1 cellular context compared by ENCODE assay signal in genomic region chr4:154562697-154563254, GRCh38.
TF ChIP-seq lines count a peak whose summit lies in the region.

FGB (plus strand) TSS chr4:154563011; CDS start chr4:154563019, 8 bp downstream.

TF ChIP-seq in GM23338, 12 proteins besides CTCF, POLR2A, EP300 and RAD21 (continued from another document):
- TF ChIP-seq, protein P1, sequence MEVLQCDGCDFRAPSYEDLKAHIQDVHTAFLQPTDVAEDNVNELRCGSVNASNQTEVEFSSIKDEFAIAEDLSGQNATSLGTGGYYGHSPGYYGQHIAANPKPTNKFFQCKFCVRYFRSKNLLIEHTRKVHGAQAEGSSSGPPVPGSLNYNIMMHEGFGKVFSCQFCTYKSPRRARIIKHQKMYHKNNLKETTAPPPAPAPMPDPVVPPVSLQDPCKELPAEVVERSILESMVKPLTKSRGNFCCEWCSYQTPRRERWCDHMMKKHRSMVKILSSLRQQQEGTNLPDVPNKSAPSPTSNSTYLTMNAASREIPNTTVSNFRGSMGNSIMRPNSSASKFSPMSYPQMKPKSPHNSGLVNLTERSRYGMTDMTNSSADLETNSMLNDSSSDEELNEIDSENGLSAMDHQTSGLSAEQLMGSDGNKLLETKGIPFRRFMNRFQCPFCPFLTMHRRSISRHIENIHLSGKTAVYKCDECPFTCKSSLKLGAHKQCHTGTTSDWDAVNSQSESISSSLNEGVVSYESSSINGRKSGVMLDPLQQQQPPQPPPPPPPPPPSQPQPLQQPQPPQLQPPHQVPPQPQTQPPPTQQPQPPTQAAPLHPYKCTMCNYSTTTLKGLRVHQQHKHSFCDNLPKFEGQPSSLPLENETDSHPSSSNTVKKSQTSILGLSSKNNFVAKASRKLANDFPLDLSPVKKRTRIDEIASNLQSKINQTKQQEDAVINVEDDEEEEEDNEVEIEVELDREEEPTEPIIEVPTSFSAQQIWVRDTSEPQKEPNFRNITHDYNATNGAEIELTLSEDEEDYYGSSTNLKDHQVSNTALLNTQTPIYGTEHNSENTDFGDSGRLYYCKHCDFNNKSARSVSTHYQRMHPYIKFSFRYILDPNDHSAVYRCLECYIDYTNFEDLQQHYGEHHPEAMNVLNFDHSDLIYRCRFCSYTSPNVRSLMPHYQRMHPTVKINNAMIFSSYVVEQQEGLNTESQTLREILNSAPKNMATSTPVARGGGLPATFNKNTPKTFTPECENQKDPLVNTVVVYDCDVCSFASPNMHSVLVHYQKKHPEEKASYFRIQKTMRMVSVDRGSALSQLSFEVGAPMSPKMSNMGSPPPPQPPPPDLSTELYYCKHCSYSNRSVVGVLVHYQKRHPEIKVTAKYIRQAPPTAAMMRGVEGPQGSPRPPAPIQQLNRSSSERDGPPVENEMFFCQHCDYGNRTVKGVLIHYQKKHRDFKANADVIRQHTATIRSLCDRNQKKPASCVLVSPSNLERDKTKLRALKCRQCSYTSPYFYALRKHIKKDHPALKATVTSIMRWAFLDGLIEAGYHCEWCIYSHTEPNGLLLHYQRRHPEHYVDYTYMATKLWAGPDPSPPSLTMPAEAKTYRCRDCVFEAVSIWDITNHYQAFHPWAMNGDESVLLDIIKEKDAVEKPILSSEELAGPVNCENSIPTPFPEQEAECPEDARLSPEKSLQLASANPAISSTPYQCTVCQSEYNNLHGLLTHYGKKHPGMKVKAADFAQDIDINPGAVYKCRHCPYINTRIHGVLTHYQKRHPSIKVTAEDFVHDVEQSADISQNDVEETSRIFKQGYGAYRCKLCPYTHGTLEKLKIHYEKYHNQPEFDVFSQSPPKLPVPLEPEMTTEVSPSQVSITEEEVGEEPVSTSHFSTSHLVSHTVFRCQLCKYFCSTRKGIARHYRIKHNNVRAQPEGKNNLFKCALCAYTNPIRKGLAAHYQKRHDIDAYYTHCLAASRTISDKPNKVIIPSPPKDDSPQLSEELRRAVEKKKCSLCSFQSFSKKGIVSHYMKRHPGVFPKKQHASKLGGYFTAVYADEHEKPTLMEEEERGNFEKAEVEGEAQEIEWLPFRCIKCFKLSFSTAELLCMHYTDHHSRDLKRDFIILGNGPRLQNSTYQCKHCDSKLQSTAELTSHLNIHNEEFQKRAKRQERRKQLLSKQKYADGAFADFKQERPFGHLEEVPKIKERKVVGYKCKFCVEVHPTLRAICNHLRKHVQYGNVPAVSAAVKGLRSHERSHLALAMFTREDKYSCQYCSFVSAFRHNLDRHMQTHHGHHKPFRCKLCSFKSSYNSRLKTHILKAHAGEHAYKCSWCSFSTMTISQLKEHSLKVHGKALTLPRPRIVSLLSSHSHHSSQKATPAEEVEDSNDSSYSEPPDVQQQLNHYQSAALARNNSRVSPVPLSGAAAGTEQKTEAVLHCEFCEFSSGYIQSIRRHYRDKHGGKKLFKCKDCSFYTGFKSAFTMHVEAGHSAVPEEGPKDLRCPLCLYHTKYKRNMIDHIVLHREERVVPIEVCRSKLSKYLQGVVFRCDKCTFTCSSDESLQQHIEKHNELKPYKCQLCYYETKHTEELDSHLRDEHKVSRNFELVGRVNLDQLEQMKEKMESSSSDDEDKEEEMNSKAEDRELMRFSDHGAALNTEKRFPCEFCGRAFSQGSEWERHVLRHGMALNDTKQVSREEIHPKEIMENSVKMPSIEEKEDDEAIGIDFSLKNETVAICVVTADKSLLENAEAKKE (CRISPR knock-in tag; IDR thresholded peaks at IDR 0.05), result no peak
- TF ChIP-seq, protein P2, sequence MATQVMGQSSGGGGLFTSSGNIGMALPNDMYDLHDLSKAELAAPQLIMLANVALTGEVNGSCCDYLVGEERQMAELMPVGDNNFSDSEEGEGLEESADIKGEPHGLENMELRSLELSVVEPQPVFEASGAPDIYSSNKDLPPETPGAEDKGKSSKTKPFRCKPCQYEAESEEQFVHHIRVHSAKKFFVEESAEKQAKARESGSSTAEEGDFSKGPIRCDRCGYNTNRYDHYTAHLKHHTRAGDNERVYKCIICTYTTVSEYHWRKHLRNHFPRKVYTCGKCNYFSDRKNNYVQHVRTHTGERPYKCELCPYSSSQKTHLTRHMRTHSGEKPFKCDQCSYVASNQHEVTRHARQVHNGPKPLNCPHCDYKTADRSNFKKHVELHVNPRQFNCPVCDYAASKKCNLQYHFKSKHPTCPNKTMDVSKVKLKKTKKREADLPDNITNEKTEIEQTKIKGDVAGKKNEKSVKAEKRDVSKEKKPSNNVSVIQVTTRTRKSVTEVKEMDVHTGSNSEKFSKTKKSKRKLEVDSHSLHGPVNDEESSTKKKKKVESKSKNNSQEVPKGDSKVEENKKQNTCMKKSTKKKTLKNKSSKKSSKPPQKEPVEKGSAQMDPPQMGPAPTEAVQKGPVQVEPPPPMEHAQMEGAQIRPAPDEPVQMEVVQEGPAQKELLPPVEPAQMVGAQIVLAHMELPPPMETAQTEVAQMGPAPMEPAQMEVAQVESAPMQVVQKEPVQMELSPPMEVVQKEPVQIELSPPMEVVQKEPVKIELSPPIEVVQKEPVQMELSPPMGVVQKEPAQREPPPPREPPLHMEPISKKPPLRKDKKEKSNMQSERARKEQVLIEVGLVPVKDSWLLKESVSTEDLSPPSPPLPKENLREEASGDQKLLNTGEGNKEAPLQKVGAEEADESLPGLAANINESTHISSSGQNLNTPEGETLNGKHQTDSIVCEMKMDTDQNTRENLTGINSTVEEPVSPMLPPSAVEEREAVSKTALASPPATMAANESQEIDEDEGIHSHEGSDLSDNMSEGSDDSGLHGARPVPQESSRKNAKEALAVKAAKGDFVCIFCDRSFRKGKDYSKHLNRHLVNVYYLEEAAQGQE (IDR thresholded peaks at IDR 0.05; ENCODE audit: unreplicated experiment), result no peak
